ENCODE assay signal across 5 cellular contexts in the genomic region with DNA sequence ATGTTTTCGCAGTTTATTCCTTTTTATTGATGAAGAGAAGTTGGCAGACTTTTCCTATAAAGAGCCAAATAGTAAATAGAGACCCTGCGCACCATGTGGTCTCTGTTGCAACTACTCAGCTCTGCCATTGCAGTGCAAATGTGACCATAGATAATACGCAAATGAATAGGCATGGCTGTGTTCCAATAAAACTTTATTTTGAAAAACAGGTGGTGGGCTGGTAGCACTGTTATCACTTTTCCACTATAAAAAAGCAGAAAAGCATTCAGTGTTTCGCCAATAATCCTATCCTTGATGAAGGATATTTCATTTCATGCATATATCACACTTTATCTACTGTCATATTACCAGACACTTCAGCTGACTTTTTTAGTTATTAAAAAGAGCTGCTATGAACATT.
"Had no signal": no experiment of that assay in that cellular context is flagged by ENCODE, and none has a peak within 500 bp of the region (broad histone marks: within the 10 kb centered on the region; RNA-seq: fewer than 3 reads in every experiment).

No MANE protein-coding gene starts in this region.

- H3K4me2 ChIP-seq: GM23338 had no signal

- H2AFZ ChIP-seq: GM23338 had no signal

- H3K4me1 Mint-ChIP-seq: GM23338 had no signal

- FAIRE-seq: H1, HTR-8/SVneo had no signal

- DNase-seq: H9, KBM-7 had no signal

- H3K27ac Mint-ChIP-seq: GM23338 had no signal

- H3K4me3 ChIP-seq: GM23338 had no signal

- H3K9me3 Mint-ChIP-seq: GM23338, H9 had no signal

- ATAC-seq: GM23338 had no signal

- H3K4me3 Mint-ChIP-seq: GM23338, H9 had no signal
